Comparison of ENCODE assay signal across 9 cellular contexts in the genomic region with DNA sequence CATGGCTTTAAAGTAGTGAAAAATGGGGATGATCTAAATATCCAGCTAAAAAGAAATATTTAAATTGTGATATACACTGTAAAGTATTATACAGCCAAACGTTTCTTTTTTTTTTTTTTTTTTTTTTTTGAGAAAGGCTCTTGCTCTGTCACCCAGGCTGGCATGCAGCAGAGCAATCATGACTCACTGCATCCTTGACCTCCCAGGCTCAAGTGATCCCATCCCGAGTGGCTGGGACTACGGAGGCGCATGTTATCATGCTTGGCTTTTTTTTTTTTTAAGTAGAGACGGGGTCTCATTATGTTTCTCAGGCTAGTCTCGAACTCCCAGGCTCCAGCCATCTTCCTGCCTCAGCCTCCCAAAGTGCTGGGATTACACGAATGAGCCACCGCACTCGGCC. TPM values are rescaled to one million over a fixed set of nuclear protein-coding genes. Genes with fewer than 3 reads are reported as not detected.
DNase-seq lines count a peak whose midpoint lies in the region; ATAC-seq and TF ChIP-seq lines count a peak whose summit lies in the region.
"Had no signal": no experiment of that assay in that cellular context is flagged by ENCODE, and none has a peak within 500 bp of the region (broad histone marks: within the 10 kb centered on the region; RNA-seq: fewer than 3 reads in every experiment).

No MANE protein-coding gene starts in this region.

- no peaks in the 10 kb centered on the region for H3K9me3 ChIP-seq in SU-DHL-6 (ENCODE audit: insufficient read depth, low read length)
- H3K9me3 ChIP-seq in cardiac muscle cell (ENCODE audit: low read depth) = no peaks in the 10 kb centered on the region
- no peaks in the 10 kb centered on the region for H3K9me3 ChIP-seq in gastrocnemius medialis

- TF ChIP-seq CTCF in GM23338 (conservative IDR thresholded peaks at IDR 0.05; ENCODE audit: low read depth in 2 of 2) (no peak), SU-DHL-6 (IDR thresholded peaks at IDR 0.05; ENCODE audit: insufficient read depth, low read length, poor library complexity, severe bottlenecking) (no peak), cardiac muscle cell (IDR thresholded peaks at IDR 0.05; ENCODE audit: low read depth, low read length) (no peak), gastrocnemius medialis (IDR thresholded peaks at IDR 0.05 in 4 of 5, conservative IDR thresholded peaks at IDR 0.05 in 1 of 5) (no peak)

- H3K9me3 Mint-ChIP-seq in GM23338 = no peaks in the 10 kb centered on the region

- intact Hi-C loops in gastrocnemius medialis (cut with DNase I; ENCODE audit: low total_unique reads) = no loop called here
- intact Hi-C loops in posterior vena cava (cut with DNase I) = no loop called here

- H3K27ac ChIP-seq in GM23338 (ENCODE audit: low read depth) (no peak overlapping the region; the same call in 1 of the 2 replicates), SU-DHL-6 (ENCODE audit: low read depth, low read length) (peak overlapping the region; percentile 57), cardiac muscle cell (no peak overlapping the region), gastrocnemius medialis (peak overlapping the region in 3 of 4 donors; percentile 39 to 46 (median 42))

- peaks cover 19% of the 10 kb centered on the region for H3K4me1 ChIP-seq in GM23338 (ENCODE audit: insufficient read depth)
- no peaks in the 10 kb centered on the region for H3K4me1 ChIP-seq in cardiac muscle cell (ENCODE audit: low read depth)
- peaks cover 0 to 12% of the 10 kb centered on the region in 2 donors for H3K4me1 ChIP-seq in gastrocnemius medialis

- no peak overlapping the region for H3K4me3 ChIP-seq in GM23338
- no peak overlapping the region for H3K4me3 ChIP-seq in SU-DHL-6 (ENCODE audit: insufficient read depth, low read length, poor library complexity, severe bottlenecking)
- H3K4me3 ChIP-seq in cardiac muscle cell = no peak overlapping the region
- H3K4me3 ChIP-seq in gastrocnemius medialis = no peak overlapping the region

- H3K27me3 Mint-ChIP-seq in GM23338 (ENCODE audit: insufficient read depth, low read depth, poor library complexity) = peaks cover 1% of the 10 kb centered on the region

- H3K27ac Mint-ChIP-seq in GM23338 = 0 out of 2 replicates have a peak overlapping the region, but pooled peaks have one; percentile 59

- no peak overlapping the region for H3K4me2 ChIP-seq in GM23338
- peak overlapping the region; percentile 34 for H3K4me2 ChIP-seq in SU-DHL-6 (ENCODE audit: low read depth, low read length, poor library complexity, severe bottlenecking)

- H3K9me2 ChIP-seq in GM23338 (ENCODE audit: insufficient read depth) (no peaks in the 10 kb centered on the region), SU-DHL-6 (replicated peaks; ENCODE audit: insufficient read depth, low read length) (no peaks in the 10 kb centered on the region)

- peaks cover 4% of the 10 kb centered on the region; the same call in 2 of the 3 replicates for H3K36me3 Mint-ChIP-seq in GM23338 (ENCODE audit: low read depth)

- DNase-seq in GM23338 (ENCODE audit: low spot score) (peak; percentile 34), cardiac muscle cell (ENCODE audit: low read depth in 1 of 2, low spot score in 1 of 2) (peak; percentile 40 to 74), gastrocnemius medialis (peak; percentile 13 to 65), NCI-H446 (lab: John Stamatoyannopoulos, UW) (no peak), posterior vena cava (ENCODE audit: low spot score) (no peak), cerebellar nuclear complex (lab: John Stamatoyannopoulos, UW) (no peak)
- DNase-seq: activated effector memory CD4-positive, alpha-beta T cell treated with anti-CD3 and anti-CD28 coated beads, Interleukin-2, amount 50 U/mL, for 16 hours had no signal

- H3K27me3 ChIP-seq in GM23338 (ENCODE audit: insufficient read depth) (no peaks in the 10 kb centered on the region), SU-DHL-6 (ENCODE audit: low read length) (no peaks in the 10 kb centered on the region), cardiac muscle cell (no peaks in the 10 kb centered on the region), gastrocnemius medialis (no peaks in the 10 kb centered on the region)

- no peak overlapping the region for H3K4me3 Mint-ChIP-seq in GM23338

- H4K20me1 ChIP-seq in GM23338 (replicated peaks; ENCODE audit: insufficient read depth) = no peaks in the 10 kb centered on the region
- peaks cover 31% of the 10 kb centered on the region for H4K20me1 ChIP-seq in SU-DHL-6 (ENCODE audit: low read depth, low read length)

- peaks cover 31% of the 10 kb centered on the region for H3K4me1 Mint-ChIP-seq in GM23338

- H2AFZ ChIP-seq in GM23338 (no peak overlapping the region), SU-DHL-6 (ENCODE audit: low read depth, low read length, severe bottlenecking) (no peak overlapping the region)

- no peaks in the 10 kb centered on the region for H3K36me3 ChIP-seq in GM23338 (ENCODE audit: insufficient read depth)
- H3K36me3 ChIP-seq in SU-DHL-6 (ENCODE audit: low read length) = peaks cover 31% of the 10 kb centered on the region
- H3K36me3 ChIP-seq in cardiac muscle cell = no peaks in the 10 kb centered on the region
- H3K36me3 ChIP-seq in gastrocnemius medialis = peaks cover 0 to 5% of the 10 kb centered on the region in 2 donors

- TF ChIP-seq POLR2A in gastrocnemius medialis (IDR thresholded peaks at IDR 0.05) = no peak

- ATAC-seq in GM23338 (peak; percentile 65), gastrocnemius medialis (peak; percentile 82 to 87), GM19328 (IDR thresholded peaks at IDR 0.05; ENCODE audit: unreplicated experiment) (no peak)

- H3F3A ChIP-seq in GM23338 (replicated peaks; ENCODE audit: low read depth) (peaks cover 6% of the 10 kb centered on the region), SU-DHL-6 (ENCODE audit: insufficient read depth) (peaks cover 52% of the 10 kb centered on the region)

- H3K9ac ChIP-seq in SU-DHL-6 (ENCODE audit: low read length) = no peak overlapping the region

- in situ Hi-C loops in gastrocnemius medialis (cut with MboI; ENCODE audit: low sequenced_read_pairs in 4 of 4) = no loop called here

- H3K79me2 ChIP-seq in GM23338 (replicated peaks; ENCODE audit: insufficient read depth) = peaks cover 32% of the 10 kb centered on the region
- H3K79me2 ChIP-seq in SU-DHL-6 (ENCODE audit: insufficient read depth, low read length) = peaks cover 92% of the 10 kb centered on the region

TF ChIP-seq in GM23338, 12 proteins besides CTCF, POLR2A, EP300 and RAD21 (continues in another document):
- TF ChIP-seq, protein P1, sequence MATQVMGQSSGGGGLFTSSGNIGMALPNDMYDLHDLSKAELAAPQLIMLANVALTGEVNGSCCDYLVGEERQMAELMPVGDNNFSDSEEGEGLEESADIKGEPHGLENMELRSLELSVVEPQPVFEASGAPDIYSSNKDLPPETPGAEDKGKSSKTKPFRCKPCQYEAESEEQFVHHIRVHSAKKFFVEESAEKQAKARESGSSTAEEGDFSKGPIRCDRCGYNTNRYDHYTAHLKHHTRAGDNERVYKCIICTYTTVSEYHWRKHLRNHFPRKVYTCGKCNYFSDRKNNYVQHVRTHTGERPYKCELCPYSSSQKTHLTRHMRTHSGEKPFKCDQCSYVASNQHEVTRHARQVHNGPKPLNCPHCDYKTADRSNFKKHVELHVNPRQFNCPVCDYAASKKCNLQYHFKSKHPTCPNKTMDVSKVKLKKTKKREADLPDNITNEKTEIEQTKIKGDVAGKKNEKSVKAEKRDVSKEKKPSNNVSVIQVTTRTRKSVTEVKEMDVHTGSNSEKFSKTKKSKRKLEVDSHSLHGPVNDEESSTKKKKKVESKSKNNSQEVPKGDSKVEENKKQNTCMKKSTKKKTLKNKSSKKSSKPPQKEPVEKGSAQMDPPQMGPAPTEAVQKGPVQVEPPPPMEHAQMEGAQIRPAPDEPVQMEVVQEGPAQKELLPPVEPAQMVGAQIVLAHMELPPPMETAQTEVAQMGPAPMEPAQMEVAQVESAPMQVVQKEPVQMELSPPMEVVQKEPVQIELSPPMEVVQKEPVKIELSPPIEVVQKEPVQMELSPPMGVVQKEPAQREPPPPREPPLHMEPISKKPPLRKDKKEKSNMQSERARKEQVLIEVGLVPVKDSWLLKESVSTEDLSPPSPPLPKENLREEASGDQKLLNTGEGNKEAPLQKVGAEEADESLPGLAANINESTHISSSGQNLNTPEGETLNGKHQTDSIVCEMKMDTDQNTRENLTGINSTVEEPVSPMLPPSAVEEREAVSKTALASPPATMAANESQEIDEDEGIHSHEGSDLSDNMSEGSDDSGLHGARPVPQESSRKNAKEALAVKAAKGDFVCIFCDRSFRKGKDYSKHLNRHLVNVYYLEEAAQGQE (IDR thresholded peaks at IDR 0.05; ENCODE audit: unreplicated experiment) = no peak
- TF ChIP-seq EZH2 (IDR thresholded peaks at IDR 0.05; ENCODE audit: low read depth, unreplicated experiment) (no peak), JUNB (IDR thresholded peaks at IDR 0.05; ENCODE audit: unreplicated experiment) (no peak), EZH2phosphoT487 (IDR thresholded peaks at IDR 0.05; ENCODE audit: unreplicated experiment) (no peak)

RNA-seq across cellular contexts. Expression of gene SMIM14, which starts 17.1 kb away (rescaled TPM):
- total RNA-seq in GM23338 (2014; rRNA removed; shearing (Covaris generic)) = 23.3 and 29.0 TPM in 2 replicates
- polyA plus RNA-seq in GM23338 (2016; fragmentation: Nextera tagmentation; extraction: Ambion mirVana) (52.6 and 54.6 TPM in 2 replicates), cardiac muscle cell (35.9 and 48.8 TPM in 2 replicates)
- total RNA-seq in cardiac muscle cell (4.5 and 5.2 TPM in 2 replicates), gastrocnemius medialis (10 to 100 TPM in 2 of 4 donors, 1 to 10 TPM in 2; 6.9 to 15.3 (median 9.5) TPM), posterior vena cava (10 to 100 TPM; 95.3 to 98.0 TPM)

Comparison
In these comparisons a context has a peak if more than half of its experiments do, and no peak if none do; other contexts are left out.
1. DNase-seq: peak in GM23338 (single experiment), cardiac muscle cell (2 of 2) and gastrocnemius medialis (2 of 2); none in NCI-H446 (0 of 2), posterior vena cava (single experiment) and cerebellar nuclear complex (0 of 2).
2. H3K27ac ChIP-seq: peak in SU-DHL-6 (single experiment) and gastrocnemius medialis (3 of 4); none in GM23338 (single experiment) and cardiac muscle cell (single experiment).